ENCODE assay signal across 26 cellular contexts in the genomic region with DNA sequence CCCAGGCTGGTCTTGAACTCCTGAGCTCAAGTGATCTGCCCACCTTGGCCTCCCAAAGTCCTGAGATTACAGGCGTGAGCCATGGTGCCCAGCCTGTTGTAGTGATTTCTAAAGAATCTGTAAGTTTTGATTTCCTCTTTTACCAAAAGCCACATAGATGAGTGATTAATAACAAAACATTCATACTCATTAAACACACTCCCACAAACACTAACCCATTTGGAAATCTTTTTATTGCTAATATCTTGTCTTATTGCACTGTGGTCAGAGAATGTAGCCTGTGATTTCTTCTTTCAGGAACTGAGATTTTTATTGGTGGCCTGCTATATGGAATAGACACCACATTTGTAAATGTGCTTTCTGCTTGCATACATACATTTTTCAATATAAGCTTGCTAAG.
"Had no signal": no experiment of that assay in that cellular context is flagged by ENCODE, and none has a peak within 500 bp of the region (broad histone marks: within the 10 kb centered on the region; RNA-seq: fewer than 3 reads in every experiment).

No MANE protein-coding gene starts in this region.

- H3K9me3 ChIP-seq: esophagus squamous epithelium, gastroesophageal sphincter, heart left ventricle, spleen, upper lobe of right lung had no signal

- H3K27me3 ChIP-seq: brain microvascular endothelial cell, dorsolateral prefrontal cortex, esophagus squamous epithelium, gastroesophageal sphincter, heart left ventricle, spleen, upper lobe of right lung had no signal

- H3K4me3 Mint-ChIP-seq: activated CD4-positive, alpha-beta T cell treated with anti-CD3 and anti-CD28 coated beads, Interleukin-2, amount 10 ng/mL, durations not matched to agents 24 days and 14 days; central memory CD8-positive, alpha-beta T cell; natural killer cell; T-helper 17 cell had no signal

- H3K27ac Mint-ChIP-seq: activated CD4-positive, alpha-beta T cell treated with anti-CD3 and anti-CD28 coated beads, Interleukin-2, amount 10 ng/mL, durations not matched to agents 24 days and 14 days; activated naive CD4-positive, alpha-beta T cell treated with anti-CD3 and anti-CD28 coated beads, Interleukin-2, amount 50 U/mL, for 72 hours; natural killer cell; progenitor cell of endocrine pancreas; T-helper 17 cell had no signal

- H3K4me3 ChIP-seq: dorsolateral prefrontal cortex, esophagus squamous epithelium, gastroesophageal sphincter, heart left ventricle, SK-N-MC, spleen, upper lobe of right lung had no signal

- H3K36me3 Mint-ChIP-seq: activated naive CD4-positive, alpha-beta T cell treated with anti-CD3 and anti-CD28 coated beads, Interleukin-2, amount 50 U/mL, for 72 hours; natural killer cell had no signal

- H3K4me1 Mint-ChIP-seq: activated CD4-positive, alpha-beta T cell treated with anti-CD3 and anti-CD28 coated beads, Interleukin-2, amount 10 ng/mL, durations not matched to agents 24 days and 14 days; central memory CD8-positive, alpha-beta T cell; natural killer cell; T-helper 17 cell had no signal

- H3K27ac ChIP-seq: brain microvascular endothelial cell, esophagus squamous epithelium, gastroesophageal sphincter, heart left ventricle, SK-N-MC, spleen, upper lobe of right lung had no signal

- H3K4me1 ChIP-seq: esophagus squamous epithelium, gastroesophageal sphincter, heart left ventricle, spleen, upper lobe of right lung had no signal

- ATAC-seq: gastroesophageal sphincter, heart left ventricle, left ventricle myocardium superior, natural killer cell, T-helper 17 cell, upper lobe of right lung had no signal

- H3K9me3 Mint-ChIP-seq: activated CD4-positive, alpha-beta T cell treated with anti-CD3 and anti-CD28 coated beads, Interleukin-2, amount 10 ng/mL, durations not matched to agents 24 days and 14 days; activated naive CD4-positive, alpha-beta T cell treated with anti-CD3 and anti-CD28 coated beads, Interleukin-2, amount 50 U/mL, for 72 hours; central memory CD8-positive, alpha-beta T cell; natural killer cell had no signal

- H3K27me3 Mint-ChIP-seq: progenitor cell of endocrine pancreas had no signal

- FAIRE-seq: colon, islet of Langerhans had no signal

- DNase-seq: activated CD4-positive, alpha-beta T cell treated with anti-CD3 and anti-CD28 coated beads, Interleukin-2, amount 10 ng/mL, durations not matched to agents 24 days and 14 days; activated CD4-positive, CD25-positive, alpha-beta regulatory T cell; activated CD8-positive, alpha-beta memory T cell treated with anti-CD3 and anti-CD28 coated beads for 24 hours; activated CD8-positive, alpha-beta memory T cell treated with anti-CD3 and anti-CD28 coated beads, Interleukin-2, amount 50 U/mL, for 4 hours; aorta; brain microvascular endothelial cell; dorsolateral prefrontal cortex; esophagus squamous epithelium; heart left ventricle; left ventricle myocardium superior; mammary epithelial cell; midbrain; natural killer cell; retina; spleen; stimulated activated CD4-positive, alpha-beta T cell treated with anti-CD3 and anti-CD28 coated beads, Interleukin-4, amount 100 ng/mL, for 4 hours; SW 1271; T-helper 17 cell; upper lobe of right lung had no signal

- H3K36me3 ChIP-seq: esophagus squamous epithelium, gastroesophageal sphincter, spleen, upper lobe of right lung had no signal
